In genomic region chr10:22105270-22105669, GRCh38 we compare ENCODE assay signal across 27 cellular contexts.
"Had no signal": no experiment of that assay in that cellular context is flagged by ENCODE, and none has a peak within 500 bp of the region (broad histone marks: within the 10 kb centered on the region; RNA-seq: fewer than 3 reads in every experiment).

No MANE protein-coding gene starts in this region.

- H3K4me1 ChIP-seq: stomach, suprapubic skin, testis, tibial artery, tibial nerve, transverse colon, upper lobe of left lung, upper lobe of right lung, uterus, vagina had no signal

- DNase-seq: stimulated activated CD4-positive, alpha-beta T cell treated with anti-CD3 and anti-CD28 coated beads, Interleukin-2, amount 100 ng/mL, for 48 hours; stimulated activated CD4-positive, alpha-beta T cell treated with anti-CD3 and anti-CD28 coated beads, Interleukin-4, amount 100 ng/mL, for 1 hour; stimulated activated CD4-positive, alpha-beta T cell treated with anti-CD3 and anti-CD28 coated beads, Interleukin-4, amount 100 ng/mL, for 24 hours; stimulated activated CD4-positive, alpha-beta T cell treated with anti-CD3 and anti-CD28 coated beads, Interleukin-4, amount 100 ng/mL, for 4 hours; stimulated activated CD8-positive, alpha-beta memory T cell treated with anti-CD3 and anti-CD28 coated beads, Interleukin-4, amount 100 ng/mL, for 48 hours; stimulated activated naive B cell treated with anti-CD40 and anti-IgM and Interleukin-4, amounts not matched to agents 10 μg/mL and 1 μg/mL and 100 μg/mL, for 72 hours; stimulated activated naive CD4-positive, alpha-beta T cell; stimulated activated naive CD4-positive, alpha-beta T cell treated with Interleukin-2 at 50 U/mL for 16 hours; stimulated activated naive CD8-positive, alpha-beta T cell treated with anti-CD3 and anti-CD28 coated beads, Interleukin-15, amount 100 ng/mL, for 72 hours; stimulated activated naive CD8-positive, alpha-beta T cell treated with anti-CD3 and anti-CD28 coated beads, Interleukin-15, Interleukin-2, amounts not matched to agents 100 U/mL and 50 U/mL, for 24 hours; stomach; substantia nigra; testis; thyroid gland; tibial artery; transverse colon; trophoblast cell; upper lobe of left lung; upper lobe of right lung; uterus had no signal

- H3K27me3 ChIP-seq: stomach, suprapubic skin, testis, thyroid gland, tibial artery, tibial nerve, transverse colon, upper lobe of left lung, upper lobe of right lung, uterus, vagina had no signal

- H3K9me3 ChIP-seq: stomach, suprapubic skin, testis, thoracic aorta, thyroid gland, tibial artery, tibial nerve, transverse colon, upper lobe of left lung, upper lobe of right lung, uterus, vagina had no signal

- FAIRE-seq: urothelium cell line had no signal

- H3K36me3 ChIP-seq: stomach, suprapubic skin, thoracic aorta, thyroid gland, tibial artery, tibial nerve, transverse colon, upper lobe of left lung, upper lobe of right lung, uterus, vagina had no signal

- ATAC-seq: stimulated activated effector memory CD8-positive, alpha-beta T cell treated with anti-CD3 and anti-CD28 coated beads, Interleukin-12 subunit alpha, Interleukin-12 subunit beta, amount 100 ng/mL, for 72 hours; stimulated activated memory B cell treated with anti-CD40 and anti-IgM and Interleukin-4, amounts not matched to agents 10 μg/mL and 1 μg/mL and 100 μg/mL, for 72 hours; stimulated activated naive B cell treated with anti-CD40 and anti-IgM and Interleukin-4, amounts not matched to agents 10 μg/mL and 1 μg/mL and 100 μg/mL, for 72 hours; stimulated activated naive CD8-positive, alpha-beta T cell treated with anti-CD3 and anti-CD28 coated beads, Interleukin-15, amount 100 ng/mL, for 72 hours; stimulated activated naive CD8-positive, alpha-beta T cell treated with anti-CD3 and anti-CD28 coated beads, Interleukin-15, Interleukin-2, amounts not matched to agents 100 U/mL and 50 U/mL, for 24 hours; upper lobe of right lung had no signal

- H3K4me3 ChIP-seq: stomach, suprapubic skin, testis, thoracic aorta, thyroid gland, tibial artery, tibial nerve, transverse colon, upper lobe of left lung, upper lobe of right lung, uterus, vagina had no signal

- H3K27ac ChIP-seq: stomach, suprapubic skin, testis, thoracic aorta, thyroid gland, tibial artery, tibial nerve, transverse colon, upper lobe of left lung, upper lobe of right lung, uterus, vagina had no signal
